In the genomic region with DNA sequence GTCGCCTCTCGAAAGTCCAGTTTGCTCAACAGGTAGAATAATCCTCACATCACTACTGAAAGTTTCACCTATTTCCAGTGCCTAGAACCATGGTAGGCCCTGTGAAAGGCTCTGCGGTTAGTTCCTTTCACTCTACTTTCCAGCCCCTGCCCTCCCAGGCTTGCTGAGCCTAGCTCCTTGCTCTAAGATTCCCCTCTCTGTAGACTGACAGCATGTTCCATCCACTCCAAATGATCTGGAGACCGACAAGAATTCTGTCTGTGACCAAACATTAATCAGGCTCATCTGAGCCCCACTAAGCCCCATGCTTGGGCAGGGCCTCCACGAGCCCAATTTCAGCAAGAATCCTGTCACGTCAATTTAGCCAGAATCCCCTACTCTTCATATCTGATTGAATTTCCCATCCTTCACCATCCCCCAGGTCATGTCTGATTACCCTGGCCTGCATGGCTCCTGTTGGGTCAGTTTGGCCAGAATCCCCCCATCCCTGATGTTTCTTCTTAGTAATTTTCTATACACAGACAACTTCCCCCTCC, we compare ENCODE assay signal across 34 cellular contexts.
"Had no signal": no experiment of that assay in that cellular context is flagged by ENCODE, and none has a peak within 500 bp of the region (broad histone marks: within the 10 kb centered on the region; RNA-seq: fewer than 3 reads in every experiment).

No MANE protein-coding gene starts in this region.

- H3K9me3 ChIP-seq: MG63, Peyer's patch, SJSA1 had no signal

- H3K27me3 Mint-ChIP-seq: activated CD4-positive, alpha-beta memory T cell treated with anti-CD3 and anti-CD28 coated beads, Interleukin-2, amount 10 ng/mL, durations not matched to agents 7 days and 5 days had no signal

- DNase-seq: activated CD4-positive, alpha-beta memory T cell treated with anti-CD3 and anti-CD28 coated beads, Interleukin-2, amount 10 ng/mL, durations not matched to agents 7 days and 5 days; activated CD4-positive, alpha-beta T cell treated with anti-CD3 and anti-CD28 coated beads for 1 hour; activated CD4-positive, alpha-beta T cell treated with anti-CD3 and anti-CD28 coated beads for 48 hours; activated CD4-positive, CD25-positive, alpha-beta regulatory T cell; activated CD8-positive, alpha-beta memory T cell treated with anti-CD3 and anti-CD28 coated beads for 24 hours; activated CD8-positive, alpha-beta memory T cell treated with anti-CD3 and anti-CD28 coated beads, Interleukin-2, amount 10 ng/mL, durations not matched to agents 7 days and 5 days; activated CD8-positive, alpha-beta memory T cell treated with anti-CD3 and anti-CD28 coated beads, Interleukin-2, amount 50 U/mL, for 48 hours; activated effector memory CD4-positive, alpha-beta T cell treated with Interleukin-2 at 50 U/mL for 16 hours; activated naive CD4-positive, alpha-beta T cell treated with anti-CD3 and anti-CD28 coated beads, Interleukin-2, amount 10 ng/mL, durations not matched to agents 7 days and 5 days; activated T-cell treated with anti-CD3 and anti-CD28 coated beads, Interleukin-2, amount 50 U/mL, for 48 hours; amniotic stem cell; aorta; brain microvascular endothelial cell; central memory CD4-positive, alpha-beta T cell; Kasumi-1; MG63; MV-4-11; NCI-H1092 treated with DMSO at 0.1 percent for 48 hours; NCI-H146; NCI-H187; NCI-H2029 treated with DMSO at 0.1 percent for 48 hours; NCI-H2107; NCI-H2171; NCI-H510A; NCI-H526; NCI-H748 treated with DMSO at 0.1 percent for 48 hours; NK-92 treated with Interleukin-12 subunit alpha and Interleukin-12 subunit beta, amount 100 ng/mL, for 24 hours; Peyer's patch; RPMI8226; SHP77 treated with DMSO at 0.1 percent for 48 hours; T1000; WERI-Rb-1 had no signal

- H3K27ac ChIP-seq: brain microvascular endothelial cell, Peyer's patch, SJSA1, WERI-Rb-1 had no signal

- H3K36me3 ChIP-seq: brain microvascular endothelial cell, MG63, Peyer's patch, SJSA1, WERI-Rb-1 had no signal

- ATAC-seq: activated CD8-positive, alpha-beta memory T cell treated with anti-CD3 and anti-CD28 coated beads, Interleukin-2, amount 10 ng/mL, durations not matched to agents 7 days and 5 days had no signal

- H3K4me1 ChIP-seq: Peyer's patch had no signal

- H3K4me1 Mint-ChIP-seq: activated CD4-positive, alpha-beta memory T cell treated with anti-CD3 and anti-CD28 coated beads, Interleukin-2, amount 10 ng/mL, durations not matched to agents 7 days and 5 days; activated CD8-positive, alpha-beta memory T cell treated with anti-CD3 and anti-CD28 coated beads, Interleukin-2, amount 10 ng/mL, durations not matched to agents 7 days and 5 days; activated naive CD4-positive, alpha-beta T cell treated with anti-CD3 and anti-CD28 coated beads, Interleukin-2, amount 10 ng/mL, durations not matched to agents 7 days and 5 days had no signal

- H3K9me3 Mint-ChIP-seq: activated CD4-positive, alpha-beta memory T cell treated with anti-CD3 and anti-CD28 coated beads, Interleukin-2, amount 10 ng/mL, durations not matched to agents 7 days and 5 days; activated naive CD4-positive, alpha-beta T cell treated with anti-CD3 and anti-CD28 coated beads, Interleukin-2, amount 10 ng/mL, durations not matched to agents 7 days and 5 days had no signal

- H3K27ac Mint-ChIP-seq: activated CD4-positive, alpha-beta memory T cell treated with anti-CD3 and anti-CD28 coated beads, Interleukin-2, amount 10 ng/mL, durations not matched to agents 7 days and 5 days; activated CD8-positive, alpha-beta memory T cell treated with anti-CD3 and anti-CD28 coated beads, Interleukin-2, amount 10 ng/mL, durations not matched to agents 7 days and 5 days; activated naive CD4-positive, alpha-beta T cell treated with anti-CD3 and anti-CD28 coated beads, Interleukin-2, amount 10 ng/mL, durations not matched to agents 7 days and 5 days; activated naive CD8-positive, alpha-beta T cell had no signal

- H3K36me3 Mint-ChIP-seq: activated CD8-positive, alpha-beta memory T cell treated with anti-CD3 and anti-CD28 coated beads, Interleukin-2, amount 10 ng/mL, durations not matched to agents 7 days and 5 days; activated naive CD4-positive, alpha-beta T cell treated with anti-CD3 and anti-CD28 coated beads, Interleukin-2, amount 10 ng/mL, durations not matched to agents 7 days and 5 days; activated naive CD8-positive, alpha-beta T cell had no signal

- H3K27me3 ChIP-seq: brain microvascular endothelial cell, MG63, Peyer's patch, SJSA1 had no signal

- H3K4me3 ChIP-seq: MG63, Peyer's patch, SJSA1 had no signal

- H3K4me3 Mint-ChIP-seq: activated CD4-positive, alpha-beta memory T cell treated with anti-CD3 and anti-CD28 coated beads, Interleukin-2, amount 10 ng/mL, durations not matched to agents 7 days and 5 days; activated CD8-positive, alpha-beta memory T cell treated with anti-CD3 and anti-CD28 coated beads, Interleukin-2, amount 10 ng/mL, durations not matched to agents 7 days and 5 days; activated naive CD4-positive, alpha-beta T cell treated with anti-CD3 and anti-CD28 coated beads, Interleukin-2, amount 10 ng/mL, durations not matched to agents 7 days and 5 days; activated naive CD8-positive, alpha-beta T cell had no signal
